In genomic region chr9:137752426-137752825, GRCh38 we compare ENCODE assay signal across 24 cellular contexts.
DNase-seq lines count a peak whose midpoint lies in the region; ATAC-seq and TF ChIP-seq lines count a peak whose summit lies in the region.
"Had no signal": no experiment of that assay in that cellular context is flagged by ENCODE, and none has a peak within 500 bp of the region (broad histone marks: within the 10 kb centered on the region; RNA-seq: fewer than 3 reads in every experiment).

No MANE protein-coding gene starts in this region.

- ATAC-seq in WTC11 = no peak
- no peak for ATAC-seq in memory B cell (ENCODE audit: low read depth)
- no peak for ATAC-seq in stimulated activated effector memory CD8-positive, alpha-beta T cell treated with anti-CD3 and anti-CD28 coated beads, Interleukin-12 subunit alpha, Interleukin-12 subunit beta, amount 100 ng/mL, for 72 hours
- ATAC-seq: HCT116 had no signal

- no peak overlapping the region for H3K27ac ChIP-seq in left ventricle myocardium inferior (replicated peaks)
- H3K27ac ChIP-seq: 22Rv1, HL-60, PC-9, SJSA1 had no signal

- no peak for TF ChIP-seq CTCF in WTC11 (IDR thresholded peaks at IDR 0.05)
- TF ChIP-seq CTCF in left ventricle myocardium inferior (IDR thresholded peaks at IDR 0.05; ENCODE audit: borderline replicate concordance) = no peak

- no peak overlapping the region for H3K4me3 ChIP-seq in left ventricle myocardium inferior
- H3K4me3 ChIP-seq: PC-9, SJSA1 had no signal

- peaks cover 11% of the 10 kb centered on the region for H3K9me3 ChIP-seq in left ventricle myocardium inferior (replicated peaks)
- H3K9me3 ChIP-seq: SJSA1 had no signal

- POLR2A ChIA-PET in activated CD4-positive, alpha-beta memory T cell treated with anti-CD3 and anti-CD28 coated beads for 36 hours (lab: Charles Lee) = no interaction called here
- POLR2A ChIA-PET in activated CD4-positive, alpha-beta memory T cell treated with anti-CD3 and anti-CD28 coated beads, Interleukin-2, amount 10 ng/mL, durations not matched to agents 7 days and 5 days (lab: Charles Lee) = interaction anchor here (0.6 kb wide), 1 partner anchor 365 kb away, joined by 3 read pairs; no protein-coding TSS in a partner anchor
- POLR2A ChIA-PET in WTC11 (lab: Charles Lee) = no interaction called here

- no peak for DNase-seq in activated CD4-positive, alpha-beta memory T cell treated with anti-CD3 and anti-CD28 coated beads for 36 hours
- DNase-seq in activated CD4-positive, alpha-beta memory T cell treated with anti-CD3 and anti-CD28 coated beads, Interleukin-2, amount 10 ng/mL, durations not matched to agents 7 days and 5 days = no peak
- DNase-seq in WTC11 (ENCODE audit: low spot score) = no peak
- no peak for DNase-seq in memory B cell (ENCODE audit: low spot score in 2 of 2)
- DNase-seq in stimulated activated effector memory CD8-positive, alpha-beta T cell treated with anti-CD3 and anti-CD28 coated beads, Interleukin-12 subunit alpha, Interleukin-12 subunit beta, amount 100 ng/mL, for 72 hours (ENCODE audit: low spot score in 2 of 2) = no peak
- DNase-seq in left ventricle myocardium inferior = no peak
- no peak for DNase-seq in NCI-H1105 (lab: John Stamatoyannopoulos, UW)
- DNase-seq in NAMALWA (ENCODE audit: low spot score) = no peak
- DNase-seq: Calu3, DMS79 treated with DMSO at 0.1 percent for 48 hours, GF-D8, NCI-H1092 treated with DMSO at 0.1 percent for 48 hours, NCI-H1436 treated with DMSO at 0.1 percent for 48 hours, NCI-H187 treated with DMSO at 0.1 percent for 48 hours, NCI-H2107, NCI-H446 treated with DMSO at 0.1 percent for 48 hours, NCI-H526 treated with DMSO at 0.1 percent for 48 hours, PC-9, Right ventricle myocardium superior had no signal

- peaks cover 9% of the 10 kb centered on the region for H3K4me1 ChIP-seq in left ventricle myocardium inferior

- intact Hi-C loops in activated CD4-positive, alpha-beta memory T cell treated with anti-CD3 and anti-CD28 coated beads for 36 hours (cut with micrococcal nuclease) = no loop called here
- intact Hi-C loops in left ventricle myocardium inferior (cut with micrococcal nuclease) = no loop called here

- H3K9me3 Mint-ChIP-seq in activated CD4-positive, alpha-beta memory T cell treated with anti-CD3 and anti-CD28 coated beads for 36 hours = peaks cover 12% of the 10 kb centered on the region
- H3K9me3 Mint-ChIP-seq in activated CD4-positive, alpha-beta memory T cell treated with anti-CD3 and anti-CD28 coated beads, Interleukin-2, amount 10 ng/mL, durations not matched to agents 7 days and 5 days = peaks cover 9% of the 10 kb centered on the region
- H3K9me3 Mint-ChIP-seq in WTC11 = peaks cover 7% of the 10 kb centered on the region
- peaks cover 1% of the 10 kb centered on the region for H3K9me3 Mint-ChIP-seq in memory B cell
- peaks cover 4% of the 10 kb centered on the region for H3K9me3 Mint-ChIP-seq in stimulated activated effector memory CD8-positive, alpha-beta T cell treated with anti-CD3 and anti-CD28 coated beads, Interleukin-12 subunit alpha, Interleukin-12 subunit beta, amount 100 ng/mL, for 72 hours

- peaks cover 57% of the 10 kb centered on the region for H3K36me3 ChIP-seq in left ventricle myocardium inferior

- no peak overlapping the region for H3K4me3 Mint-ChIP-seq in activated CD4-positive, alpha-beta memory T cell treated with anti-CD3 and anti-CD28 coated beads for 36 hours
- no peak overlapping the region for H3K4me3 Mint-ChIP-seq in activated CD4-positive, alpha-beta memory T cell treated with anti-CD3 and anti-CD28 coated beads, Interleukin-2, amount 10 ng/mL, durations not matched to agents 7 days and 5 days
- no peak overlapping the region for H3K4me3 Mint-ChIP-seq in WTC11
- H3K4me3 Mint-ChIP-seq in memory B cell = no peak overlapping the region
- no peak overlapping the region for H3K4me3 Mint-ChIP-seq in stimulated activated effector memory CD8-positive, alpha-beta T cell treated with anti-CD3 and anti-CD28 coated beads, Interleukin-12 subunit alpha, Interleukin-12 subunit beta, amount 100 ng/mL, for 72 hours
- H3K4me3 Mint-ChIP-seq: IgD-negative memory B cell had no signal

- CTCF ChIA-PET in activated CD4-positive, alpha-beta memory T cell treated with anti-CD3 and anti-CD28 coated beads for 36 hours (lab: Charles Lee) = no interaction called here
- CTCF ChIA-PET in activated CD4-positive, alpha-beta memory T cell treated with anti-CD3 and anti-CD28 coated beads, Interleukin-2, amount 10 ng/mL, durations not matched to agents 7 days and 5 days (lab: Charles Lee) = no interaction called here
- CTCF ChIA-PET in WTC11 (lab: Charles Lee) = no interaction called here

- H3K27me3 ChIP-seq in left ventricle myocardium inferior (ENCODE audit: low read depth) = no peaks in the 10 kb centered on the region
- H3K27me3 ChIP-seq: SJSA1 had no signal

- peaks cover 12% of the 10 kb centered on the region for H3K4me1 Mint-ChIP-seq in activated CD4-positive, alpha-beta memory T cell treated with anti-CD3 and anti-CD28 coated beads for 36 hours (ENCODE audit: low read depth)
- peaks cover 13% of the 10 kb centered on the region for H3K4me1 Mint-ChIP-seq in activated CD4-positive, alpha-beta memory T cell treated with anti-CD3 and anti-CD28 coated beads, Interleukin-2, amount 10 ng/mL, durations not matched to agents 7 days and 5 days
- H3K4me1 Mint-ChIP-seq in WTC11 (no peaks in the 10 kb centered on the region), memory B cell (peaks cover 15% of the 10 kb centered on the region)
- H3K4me1 Mint-ChIP-seq in stimulated activated effector memory CD8-positive, alpha-beta T cell treated with anti-CD3 and anti-CD28 coated beads, Interleukin-12 subunit alpha, Interleukin-12 subunit beta, amount 100 ng/mL, for 72 hours = peaks cover 25% of the 10 kb centered on the region

- no peaks in the 10 kb centered on the region for H3K27me3 Mint-ChIP-seq in activated CD4-positive, alpha-beta memory T cell treated with anti-CD3 and anti-CD28 coated beads for 36 hours
- H3K27me3 Mint-ChIP-seq in activated CD4-positive, alpha-beta memory T cell treated with anti-CD3 and anti-CD28 coated beads, Interleukin-2, amount 10 ng/mL, durations not matched to agents 7 days and 5 days = no peaks in the 10 kb centered on the region
- H3K27me3 Mint-ChIP-seq in WTC11 (ENCODE audit: low read depth) (no peaks in the 10 kb centered on the region), memory B cell (no peaks in the 10 kb centered on the region)
- H3K27me3 Mint-ChIP-seq: IgD-negative memory B cell had no signal

- peaks cover 53% of the 10 kb centered on the region for H3K36me3 Mint-ChIP-seq in activated CD4-positive, alpha-beta memory T cell treated with anti-CD3 and anti-CD28 coated beads for 36 hours
- peaks cover 80% of the 10 kb centered on the region for H3K36me3 Mint-ChIP-seq in activated CD4-positive, alpha-beta memory T cell treated with anti-CD3 and anti-CD28 coated beads, Interleukin-2, amount 10 ng/mL, durations not matched to agents 7 days and 5 days (ENCODE audit: low read depth)
- H3K36me3 Mint-ChIP-seq in WTC11 = peaks cover 56% of the 10 kb centered on the region
- peaks cover 44% of the 10 kb centered on the region for H3K36me3 Mint-ChIP-seq in memory B cell
- peaks cover 78% of the 10 kb centered on the region for H3K36me3 Mint-ChIP-seq in stimulated activated effector memory CD8-positive, alpha-beta T cell treated with anti-CD3 and anti-CD28 coated beads, Interleukin-12 subunit alpha, Interleukin-12 subunit beta, amount 100 ng/mL, for 72 hours

- peak overlapping the region; percentile 39 for H3K27ac Mint-ChIP-seq in activated CD4-positive, alpha-beta memory T cell treated with anti-CD3 and anti-CD28 coated beads for 36 hours
- no peak overlapping the region for H3K27ac Mint-ChIP-seq in activated CD4-positive, alpha-beta memory T cell treated with anti-CD3 and anti-CD28 coated beads, Interleukin-2, amount 10 ng/mL, durations not matched to agents 7 days and 5 days
- peak overlapping the region; percentile 75 for H3K27ac Mint-ChIP-seq in WTC11
- peak overlapping the region; percentile 81 for H3K27ac Mint-ChIP-seq in memory B cell
- H3K27ac Mint-ChIP-seq in stimulated activated effector memory CD8-positive, alpha-beta T cell treated with anti-CD3 and anti-CD28 coated beads, Interleukin-12 subunit alpha, Interleukin-12 subunit beta, amount 100 ng/mL, for 72 hours = peak overlapping the region; percentile 60

TF ChIP-seq in WTC11, 78 proteins besides CTCF, POLR2A, EP300 and RAD21 (continues in another document):
- TF ChIP-seq AR (CRISPR knock-in tag; IDR thresholded peaks at IDR 0.05) (no peak), NR1H2 (CRISPR knock-in tag; IDR thresholded peaks at IDR 0.05) (no peak), OVOL2 (CRISPR knock-in tag; IDR thresholded peaks at IDR 0.05; ENCODE audit: borderline replicate concordance) (no peak), SP1 (CRISPR knock-in tag; conservative IDR thresholded peaks at IDR 0.05) (no peak)
